ENCODE assay signal across 10 cellular contexts in genomic region chr5:133048993-133049725, GRCh38. TPM values are rescaled to one million over a fixed set of nuclear protein-coding genes. Genes with fewer than 3 reads are reported as not detected.
A peak's percentile ranks its signal among the peaks of the same experiment; 100 is the strongest.
DNase-seq lines count a peak whose midpoint lies in the region; ATAC-seq and TF ChIP-seq lines count a peak whose summit lies in the region.
"Had no signal": no experiment of that assay in that cellular context is flagged by ENCODE, and none has a peak within 500 bp of the region (broad histone marks: within the 10 kb centered on the region; RNA-seq: fewer than 3 reads in every experiment).

No MANE protein-coding gene starts in this region.

- dilution Hi-C loops in mammary epithelial cell (cut with HindIII; ENCODE audit: low sequenced_read_pairs) = no loop called here

- H3K27ac Mint-ChIP-seq in activated CD8-positive, alpha-beta T cell treated with anti-CD3 and anti-CD28 coated beads, Interleukin-2, amount 10 ng/mL, durations not matched to agents 7 days and 5 days = peak overlapping the region; percentile 60

- no peaks in the 10 kb centered on the region for H3K27me3 Mint-ChIP-seq in activated CD8-positive, alpha-beta T cell treated with anti-CD3 and anti-CD28 coated beads, Interleukin-2, amount 10 ng/mL, durations not matched to agents 7 days and 5 days (ENCODE audit: low read depth)

- peaks cover 15% of the 10 kb centered on the region for H3K36me3 Mint-ChIP-seq in activated CD8-positive, alpha-beta T cell treated with anti-CD3 and anti-CD28 coated beads, Interleukin-2, amount 10 ng/mL, durations not matched to agents 7 days and 5 days (ENCODE audit: low read depth)

- H3K9me3 ChIP-seq in mammary epithelial cell (replicated peaks; ENCODE audit: insufficient read depth, low read length) = no peaks in the 10 kb centered on the region
- H3K9me3 ChIP-seq in transverse colon = no peaks in the 10 kb centered on the region
- H3K9me3 ChIP-seq: neutrophil had no signal

- no peak overlapping the region for H2AFZ ChIP-seq in mammary epithelial cell (ENCODE audit: low read depth, low read length)

- no peaks in the 10 kb centered on the region for H4K20me1 ChIP-seq in mammary epithelial cell (ENCODE audit: insufficient read depth, low read length)

- POLR2A ChIA-PET in activated CD8-positive, alpha-beta T cell treated with anti-CD3 and anti-CD28 coated beads, Interleukin-2, amount 10 ng/mL, durations not matched to agents 7 days and 5 days (lab: Charles Lee) = interaction anchor here (1.0 to 1.2 kb wide), 2 partner anchors 11 to 24 kb away, joined by 3 to 4 read pairs; no protein-coding TSS in a partner anchor

- H3K79me2 ChIP-seq in mammary epithelial cell (ENCODE audit: insufficient read depth, low read length) = peaks cover 35% of the 10 kb centered on the region

- H3K4me1 Mint-ChIP-seq in activated CD8-positive, alpha-beta T cell treated with anti-CD3 and anti-CD28 coated beads, Interleukin-2, amount 10 ng/mL, durations not matched to agents 7 days and 5 days (ENCODE audit: low read depth) = peaks cover 32% of the 10 kb centered on the region

- DNase-seq in T47D (ENCODE audit: low read depth in 1 of 2, low spot score in 1 of 2) (peak; percentile 15 to 50), mammary epithelial cell (no peak), iris pigment epithelial cell (ENCODE audit: low read depth) (peak; percentile 54), transverse colon (no peak), anterior cingulate cortex (lab: John Stamatoyannopoulos, UW) (no peak)
- no peak for DNase-seq in activated CD8-positive, alpha-beta T cell treated with anti-CD3 and anti-CD28 coated beads, Interleukin-2, amount 10 ng/mL, durations not matched to agents 7 days and 5 days
- no peak for DNase-seq in activated CD4-positive, alpha-beta T cell treated with anti-CD3 and anti-CD28 coated beads for 48 hours
- DNase-seq: DMS79 treated with DMSO at 0.1 percent for 48 hours had no signal

- TF ChIP-seq EP300 in transverse colon (IDR thresholded peaks at IDR 0.05; ENCODE audit: low read depth) = no peak

- no peak for TF ChIP-seq CTCF in mammary epithelial cell (conservative IDR thresholded peaks at IDR 0.05 in 1 of 2, IDR thresholded peaks at IDR 0.05 in 1 of 2; ENCODE audit: extremely low read depth in 1 of 2, insufficient read depth in 1 of 2, low read depth in 1 of 2, low read length in 2 of 2)
- no peak for TF ChIP-seq CTCF in transverse colon (IDR thresholded peaks at IDR 0.05)

- no peak overlapping the region for H3K4me3 Mint-ChIP-seq in activated CD8-positive, alpha-beta T cell treated with anti-CD3 and anti-CD28 coated beads, Interleukin-2, amount 10 ng/mL, durations not matched to agents 7 days and 5 days

- BruUV-seq in mammary epithelial cell (replicated peaks; lab: Mats Ljungman, UMichigan) = no TSS peak

- H3K9me3 Mint-ChIP-seq in activated CD8-positive, alpha-beta T cell treated with anti-CD3 and anti-CD28 coated beads, Interleukin-2, amount 10 ng/mL, durations not matched to agents 7 days and 5 days (ENCODE audit: insufficient read depth) = no peaks in the 10 kb centered on the region

- H3K4me1 ChIP-seq in mammary epithelial cell (ENCODE audit: insufficient read depth, low read length) = peaks cover 6% of the 10 kb centered on the region
- peaks cover 11 to 43% (median 27%) of the 10 kb centered on the region in 4 donors for H3K4me1 ChIP-seq in transverse colon

- CTCF ChIA-PET in mammary epithelial cell (lab: Charles Lee; ENCODE audit: low non-redundant PET) = no interaction called here
- CTCF ChIA-PET in activated CD8-positive, alpha-beta T cell treated with anti-CD3 and anti-CD28 coated beads, Interleukin-2, amount 10 ng/mL, durations not matched to agents 7 days and 5 days (lab: Charles Lee) = interaction anchor here (0.6 kb wide), 1 partner anchor 915 kb away, joined by 3 read pairs; no protein-coding TSS in a partner anchor

- TF ChIP-seq POLR2A in transverse colon (IDR thresholded peaks at IDR 0.05) = no peak

- in situ Hi-C loops in T47D (cut with HindIII; ENCODE audit: low pct_unique_long_range_greater_than_20kb, low sequenced_read_pairs) = no loop called here
- in situ Hi-C loops in mammary epithelial cell (cut with MboI; ENCODE audit: low sequenced_read_pairs in 2 of 2) = no loop called here
- in situ Hi-C loops in transverse colon (cut with MboI; ENCODE audit: low pct_ligation_motif_present in 1 of 4, low pct_unique_long_range_greater_than_20kb in 1 of 4, low sequenced_read_pairs in 3 of 4) = no loop called here

- ATAC-seq in activated CD8-positive, alpha-beta T cell treated with anti-CD3 and anti-CD28 coated beads, Interleukin-2, amount 10 ng/mL, durations not matched to agents 7 days and 5 days = no peak
- ATAC-seq in GM18873 (IDR thresholded peaks at IDR 0.05; ENCODE audit: low FRiP score, unreplicated experiment) = no peak

- WGBS in mammary epithelial cell (ENCODE audit: low coverage, missing lambda C conversion rate) = 32% methylated on average over 6 of the region's 6 CpGs
- WGBS in transverse colon (ENCODE audit: low coverage in 1 of 2), 2 donors = 44 to 58% methylated on average over 6 of the region's 6 CpGs

- no peak overlapping the region for H3K4me2 ChIP-seq in mammary epithelial cell (ENCODE audit: insufficient read depth, low read depth, low read length)

- H3K9ac ChIP-seq in mammary epithelial cell (ENCODE audit: insufficient read depth, low read length) = no peak overlapping the region

- H3K27ac ChIP-seq in mammary epithelial cell (ENCODE audit: insufficient read depth, low read depth, low read length) = no peak overlapping the region
- H3K27ac ChIP-seq in transverse colon = peak overlapping the region; percentile 94 to 99 (median 98)
- H3K27ac ChIP-seq: neutrophil had no signal

- H3K27me3 ChIP-seq in mammary epithelial cell (ENCODE audit: insufficient read depth, low read length) (no peaks in the 10 kb centered on the region), transverse colon (no peaks in the 10 kb centered on the region)

- intact Hi-C loops in mammary epithelial cell (cut with micrococcal nuclease) (no loop called here), transverse colon (cut with DNase I; ENCODE audit: low total_unique reads) (no loop called here)

- H3K36me3 ChIP-seq in mammary epithelial cell (ENCODE audit: insufficient read depth, low read length) (no peaks in the 10 kb centered on the region), transverse colon (no peaks in the 10 kb centered on the region)
- H3K36me3 ChIP-seq: neutrophil had no signal

- no peak overlapping the region for H3K4me3 ChIP-seq in mammary epithelial cell (replicated peaks in 1 of 3; ENCODE audit: insufficient read depth in 1 of 3, low read depth in 2 of 3, low read length in 3 of 3)
- H3K4me3 ChIP-seq in transverse colon = no peak overlapping the region

RNA-seq across cellular contexts. Expression of gene HSPA4, which starts 2.7 kb away (rescaled TPM):
- total RNA-seq in mammary epithelial cell (100 to 1,000 TPM; 137 to 189 TPM), transverse colon (10 to 100 TPM; 34.4 to 52.5 (median 46.5) TPM)
- 50.3 TPM for polyA plus RNA-seq in mammary epithelial cell
- 86.8 TPM for polyA minus RNA-seq in mammary epithelial cell
- 100 to 1,000 TPM; 106 to 108 TPM for total RNA-seq in activated CD8-positive, alpha-beta T cell treated with anti-CD3 and anti-CD28 coated beads, Interleukin-2, amount 10 ng/mL, durations not matched to agents 7 days and 5 days

RNA-seq across cellular contexts. Expression of gene ZCCHC10, which starts 22.8 kb away (rescaled TPM):
- total RNA-seq in mammary epithelial cell = 10 to 100 TPM; 12.3 to 20.1 TPM
- 33.4 TPM for polyA plus RNA-seq in mammary epithelial cell
- polyA minus RNA-seq in mammary epithelial cell = 26.9 TPM
- 10 to 100 TPM; 27.2 to 29.5 TPM for total RNA-seq in activated CD8-positive, alpha-beta T cell treated with anti-CD3 and anti-CD28 coated beads, Interleukin-2, amount 10 ng/mL, durations not matched to agents 7 days and 5 days
- total RNA-seq in transverse colon = 10 to 100 TPM; 19.1 to 37.4 (median 25.7) TPM

Comparison
In these comparisons a context has a peak if more than half of its experiments do, and no peak if none do; other contexts are left out.
1. DNase-seq: peak in T47D (2 of 2) and iris pigment epithelial cell (single experiment); none in mammary epithelial cell (single experiment), activated CD8-positive, alpha-beta T cell treated with anti-CD3 and anti-CD28 coated beads, Interleukin-2, amount 10 ng/mL, durations not matched to agents 7 days and 5 days (single experiment), transverse colon (single experiment), anterior cingulate cortex (0 of 58) and activated CD4-positive, alpha-beta T cell treated with anti-CD3 and anti-CD28 coated beads for 48 hours (single experiment).